In the genomic region with DNA sequence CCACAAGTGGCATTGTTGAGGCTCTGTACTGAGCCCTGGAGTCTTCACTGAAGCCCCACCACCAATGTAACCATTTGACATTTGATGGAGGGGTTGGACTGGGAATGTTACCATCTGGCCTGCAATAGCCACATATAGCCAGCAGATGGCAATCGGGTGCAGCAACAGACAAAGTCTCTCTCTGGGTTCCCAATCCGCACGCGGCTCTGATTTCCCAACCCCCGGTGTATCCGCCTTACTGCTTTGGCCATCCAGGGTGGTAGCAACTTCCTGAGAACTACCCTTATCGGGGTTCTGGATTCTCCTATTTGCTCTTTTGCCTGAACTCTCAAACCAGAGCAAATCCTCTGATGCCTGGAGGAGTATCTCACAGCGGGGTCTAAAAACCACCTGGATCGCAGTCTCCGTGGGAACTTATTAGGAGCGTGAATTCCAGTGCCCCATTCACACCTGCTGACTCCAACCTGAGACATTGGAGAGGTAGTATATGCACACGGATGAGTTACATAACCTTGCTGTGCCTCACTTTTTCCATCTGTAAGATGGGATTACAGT, we compare ENCODE assay signal across 8 cellular contexts. TPM values are rescaled to one million over a fixed set of nuclear protein-coding genes. Genes with fewer than 3 reads are reported as not detected.
A peak's percentile ranks its signal among the peaks of the same experiment; 100 is the strongest.
DNase-seq lines count a peak whose midpoint lies in the region; ATAC-seq, FAIRE-seq and TF ChIP-seq lines count a peak whose summit lies in the region.

No MANE protein-coding gene starts in this region.

- DNase-seq in AG08396 (ENCODE audit: low spot score) (peak; percentile 91), GM23338 (ENCODE audit: low spot score) (peak; percentile 97), NCI-H446 (lab: John Stamatoyannopoulos, UW) (peak; percentile 45 to 82), choroid plexus epithelial cell (ENCODE audit: low read depth) (peak; percentile 86), HepG2 (ENCODE audit: low spot score) (peak; percentile 63)
- peak; percentile 52 to 66 for DNase-seq in activated CD4-positive, alpha-beta T cell treated with anti-CD3 and anti-CD28 coated beads for 4 hours
- DNase-seq in stimulated activated CD4-positive, alpha-beta T cell treated with anti-CD3 and anti-CD28 coated beads, Interleukin-4, amount 100 ng/mL, for 48 hours (ENCODE audit: low read depth in 2 of 2) = peak; percentile 48 to 57

- peaks cover 58% of the 10 kb centered on the region for H3K4me1 Mint-ChIP-seq in GM23338

- peaks cover 19% of the 10 kb centered on the region for H3K27me3 Mint-ChIP-seq in GM23338 (ENCODE audit: insufficient read depth, low read depth, poor library complexity)

- intact Hi-C loops in HepG2 (cut with micrococcal nuclease; ENCODE audit: unreplicated experiment) = loop anchor here (1.0 kb wide), 1 partner anchor 130 kb away; no protein-coding TSS in a partner anchor

- peak; percentile 75 for TF ChIP-seq RAD21 in HepG2 (CRISPR knock-in tag; IDR thresholded peaks at IDR 0.05)

- H3K79me2 ChIP-seq in GM23338 (replicated peaks; ENCODE audit: insufficient read depth) (peaks cover 49% of the 10 kb centered on the region), HepG2 (ENCODE audit: insufficient read depth, low read length) (no peaks in the 10 kb centered on the region)

- H4K20me1 ChIP-seq in GM23338 (replicated peaks; ENCODE audit: insufficient read depth) = peaks cover 41% of the 10 kb centered on the region
- no peaks in the 10 kb centered on the region for H4K20me1 ChIP-seq in HepG2 (ENCODE audit: insufficient read depth, low read length)

- H3K36me3 ChIP-seq in GM23338 (ENCODE audit: insufficient read depth) (peaks cover 6% of the 10 kb centered on the region; the same call in 1 of the 2 replicates), HepG2 (replicated peaks in 1 of 2; ENCODE audit: control insufficient read depth in 1 of 2, insufficient read depth in 2 of 2, low read length in 2 of 2) (no peaks in the 10 kb centered on the region)

- H3K4me1 ChIP-seq in GM23338 (ENCODE audit: insufficient read depth) (peaks cover 22% of the 10 kb centered on the region), HepG2 (ENCODE audit: insufficient read depth, low read length) (no peaks in the 10 kb centered on the region)

- H3K27me3 ChIP-seq in GM23338 (ENCODE audit: insufficient read depth) (no peaks in the 10 kb centered on the region), HepG2 (ENCODE audit: control insufficient read depth in 1 of 2, insufficient read depth in 2 of 2, low read length in 2 of 2) (peaks cover 0 to 35% of the 10 kb centered on the region in 2 experiments; a peak in 2 of 5 replicates)

- no peaks in the 10 kb centered on the region for H3K9me2 ChIP-seq in GM23338 (ENCODE audit: insufficient read depth)

- no peak overlapping the region; the same call in none of the 2 replicates for H3K27ac ChIP-seq in GM23338 (ENCODE audit: low read depth)
- no peak overlapping the region for H3K27ac ChIP-seq in HepG2 (ENCODE audit: extremely low read length, insufficient read depth, low read length)

- WGBS in HepG2 (ENCODE audit: low lambda C conversion rate) = 46% methylated on average over 8 of the region's 12 CpGs

- TF ChIP-seq EP300 in HepG2 (IDR thresholded peaks at IDR 0.05; ENCODE audit: low read depth in 2 of 2, low read length in 2 of 2) (no peak), HepG2 (CRISPR knock-in tag; IDR thresholded peaks at IDR 0.05; ENCODE audit: borderline replicate concordance) (no peak)

- no TSS peak for BruUV-seq in HepG2 (replicated peaks; lab: Mats Ljungman, UMichigan)

- H3K9ac ChIP-seq in HepG2 (ENCODE audit: insufficient read depth, low read depth, low read length) = no peak overlapping the region

- CTCF ChIA-PET in HepG2 (lab: Yijun Ruan, JAX; ENCODE audit: low intra/inter-chr PET ratio, low total read pairs) = interaction anchor here (1.0 to 1.9 kb wide), 2 partner anchors 117 to 129 kb away, joined by 4 to 17 read pairs; no protein-coding TSS in a partner anchor

- H3F3A ChIP-seq in GM23338 (replicated peaks; ENCODE audit: low read depth) = peaks cover 39% of the 10 kb centered on the region

- H2AFZ ChIP-seq in GM23338 (no peak overlapping the region), HepG2 (ENCODE audit: low read length) (no peak overlapping the region)

- no peak overlapping the region for H3K4me3 Mint-ChIP-seq in GM23338

- FAIRE-seq in HepG2 (lab: Jason Lieb, UNC) = peak; percentile 83

- POLR2A ChIA-PET in HepG2 (lab: Yijun Ruan, JAX) = no interaction called here

- H3K4me2 ChIP-seq in GM23338 (peak overlapping the region; percentile 41; the same call in 1 of the 2 replicates), HepG2 (ENCODE audit: low read depth, low read length) (no peak overlapping the region)

- H3K9me3 Mint-ChIP-seq in GM23338 = no peaks in the 10 kb centered on the region

- H3K9me3 ChIP-seq in HepG2 (ENCODE audit: low read length) = no peaks in the 10 kb centered on the region

- ATAC-seq in GM23338 (peak; percentile 87), HepG2 (peak; percentile 85), GM21528 (IDR thresholded peaks at IDR 0.05; ENCODE audit: low FRiP score, unreplicated experiment) (no peak)

- in situ Hi-C loops in HepG2 (cut with HindIII; ENCODE audit: extremely low pct_ligation_motif_present, low pct_unique_long_range_greater_than_20kb) = loop anchor here (5.0 kb wide), 1 partner anchor 115 kb away; no protein-coding TSS in a partner anchor

- no peak for TF ChIP-seq POLR2A in HepG2 (IDR thresholded peaks at IDR 0.05; ENCODE audit: insufficient read depth in 1 of 2, low read depth in 2 of 2, low read length in 2 of 2)

- H3K27ac Mint-ChIP-seq in GM23338 = peak overlapping the region; percentile 83; the same call in 1 of the 2 replicates

- H3K36me3 Mint-ChIP-seq in GM23338 (ENCODE audit: low read depth) = peaks cover 53% of the 10 kb centered on the region

- H3K4me3 ChIP-seq in GM23338 (no peak overlapping the region), choroid plexus epithelial cell (ENCODE audit: low read depth, low read length) (no peak overlapping the region), HepG2 (replicated peaks in 1 of 3; ENCODE audit: insufficient read depth in 1 of 3, low read depth in 2 of 3, low read length in 3 of 3) (no peak overlapping the region)

- peak; percentile 91 to 94 for TF ChIP-seq CTCF in GM23338 (conservative IDR thresholded peaks at IDR 0.05; ENCODE audit: low read depth in 2 of 2)
- TF ChIP-seq CTCF in choroid plexus epithelial cell (conservative IDR thresholded peaks at IDR 0.05; ENCODE audit: low read depth, low read length) = peak; percentile 98
- peak; percentile 90 for TF ChIP-seq CTCF in HepG2 (CRISPR knock-in tag; IDR thresholded peaks at IDR 0.05)

TF ChIP-seq in HepG2, 621 proteins besides CTCF, POLR2A, EP300 and RAD21 (continues in another document):
- TF ChIP-seq ZNF30 (CRISPR knock-in tag; IDR thresholded peaks at IDR 0.05) = no peak

RNA-seq across cellular contexts. Expression of gene VRTN, which starts 14.2 kb away (rescaled TPM):
- 129 and 143 TPM in 2 replicates for total RNA-seq in GM23338 (2014; rRNA removed; shearing (Covaris generic))
- 63.9 and 68.5 TPM in 2 replicates for polyA plus RNA-seq in GM23338 (2016; fragmentation: Nextera tagmentation; extraction: Ambion mirVana)
- not detected in 2 replicates for total RNA-seq in HepG2 (2016; rRNA removed; fragmentation: Illumina TruSeq; extraction: Trizol)
- not detected in 2 replicates for total RNA-seq in HepG2 (2016; cell fraction: cytosol; rRNA removed; fragmentation: Illumina TruSeq; extraction: Trizol; ENCODE audit: low read depth)
- not detected in 2 replicates for total RNA-seq in HepG2 (2016; cell fraction: insoluble cytoplasmic fraction; rRNA removed; fragmentation: Illumina TruSeq; extraction: Trizol)
- not detected in 2 replicates for total RNA-seq in HepG2 (2016; cell fraction: membrane; rRNA removed; fragmentation: Illumina TruSeq; extraction: Trizol)
- total RNA-seq in HepG2 (2016; cell fraction: nucleus; rRNA removed; fragmentation: Illumina TruSeq; extraction: Trizol) = not detected in 2 replicates
- polyA plus RNA-seq in HepG2 (2011; rRNA removed) = not detected in 2 replicates
- polyA plus RNA-seq in HepG2 (2011; cell fraction: cytosol; rRNA removed) = not detected in 2 replicates
- polyA plus RNA-seq in HepG2 (2011; cell fraction: nucleus; rRNA removed) = not detected in 2 replicates
- not detected in 2 replicates for polyA plus RNA-seq in HepG2 (2012)
- polyA plus RNA-seq in HepG2 (2016; cell fraction: cytosol; fragmentation: Illumina TruSeq; extraction: Trizol; ENCODE audit: low read depth) = not detected in 2 replicates
- polyA plus RNA-seq in HepG2 (2016; cell fraction: insoluble cytoplasmic fraction; fragmentation: Illumina TruSeq; extraction: Trizol; ENCODE audit: low read depth) = not detected in 2 replicates
- polyA plus RNA-seq in HepG2 (2016; cell fraction: membrane; fragmentation: Illumina TruSeq; extraction: Trizol; ENCODE audit: low read depth) = not detected in 2 replicates
- polyA plus RNA-seq in HepG2 (2016; cell fraction: nucleus; fragmentation: Illumina TruSeq; extraction: Trizol; ENCODE audit: insufficient read depth, low read depth) = not detected in 2 replicates
- polyA minus RNA-seq in HepG2 (2011; rRNA and poly(A)+ RNA removed; ENCODE audit: low replicate concordance) = not detected in 2 replicates
- polyA minus RNA-seq in HepG2 (2011; cell fraction: cytosol; rRNA and poly(A)+ RNA removed) = not detected in 2 replicates
- polyA minus RNA-seq in HepG2 (2011; cell fraction: nucleus; rRNA and poly(A)+ RNA removed) = not detected in 2 replicates

RNA-seq across cellular contexts. Expression of gene ABCD4, which starts 59.7 kb away (rescaled TPM):
- total RNA-seq in GM23338 (2014; rRNA removed; shearing (Covaris generic)) = 56.6 and 73.1 TPM in 2 replicates
- polyA plus RNA-seq in GM23338 (2016; fragmentation: Nextera tagmentation; extraction: Ambion mirVana) (60.5 and 64.6 TPM in 2 replicates), HepG2 (2011; rRNA removed) (50.5 and 54.8 TPM in 2 replicates)
- 20.4 and 47.5 TPM in 2 replicates for total RNA-seq in HepG2 (2016; rRNA removed; fragmentation: Illumina TruSeq; extraction: Trizol)
- total RNA-seq in HepG2 (2016; cell fraction: cytosol; rRNA removed; fragmentation: Illumina TruSeq; extraction: Trizol; ENCODE audit: low read depth) = 28.8 and 29.9 TPM in 2 replicates
- total RNA-seq in HepG2 (2016; cell fraction: insoluble cytoplasmic fraction; rRNA removed; fragmentation: Illumina TruSeq; extraction: Trizol) = 18.8 and 49.0 TPM in 2 replicates
- total RNA-seq in HepG2 (2016; cell fraction: membrane; rRNA removed; fragmentation: Illumina TruSeq; extraction: Trizol) = 37.8 and 42.0 TPM in 2 replicates
- total RNA-seq in HepG2 (2016; cell fraction: nucleus; rRNA removed; fragmentation: Illumina TruSeq; extraction: Trizol) = 64.6 and 79.8 TPM in 2 replicates
- 23.5 and 24.1 TPM in 2 replicates for polyA plus RNA-seq in HepG2 (2011; cell fraction: cytosol; rRNA removed)
- polyA plus RNA-seq in HepG2 (2011; cell fraction: nucleus; rRNA removed) = 367 and 381 TPM in 2 replicates
- polyA plus RNA-seq in HepG2 (2012) = 59.8 and 65.6 TPM in 2 replicates
- 15.6 and 18.9 TPM in 2 replicates for polyA plus RNA-seq in HepG2 (2016; cell fraction: cytosol; fragmentation: Illumina TruSeq; extraction: Trizol; ENCODE audit: low read depth)
- polyA plus RNA-seq in HepG2 (2016; cell fraction: insoluble cytoplasmic fraction; fragmentation: Illumina TruSeq; extraction: Trizol; ENCODE audit: low read depth) = 17.4 and 22.9 TPM in 2 replicates
- polyA plus RNA-seq in HepG2 (2016; cell fraction: membrane; fragmentation: Illumina TruSeq; extraction: Trizol; ENCODE audit: low read depth) = 25.5 and 30.1 TPM in 2 replicates
- 170 and 201 TPM in 2 replicates for polyA plus RNA-seq in HepG2 (2016; cell fraction: nucleus; fragmentation: Illumina TruSeq; extraction: Trizol; ENCODE audit: insufficient read depth, low read depth)
- 46.5 and 77.5 TPM in 2 replicates for polyA minus RNA-seq in HepG2 (2011; rRNA and poly(A)+ RNA removed; ENCODE audit: low replicate concordance)
- 7.6 and 8.8 TPM in 2 replicates for polyA minus RNA-seq in HepG2 (2011; cell fraction: cytosol; rRNA and poly(A)+ RNA removed)
- 135 and 152 TPM in 2 replicates for polyA minus RNA-seq in HepG2 (2011; cell fraction: nucleus; rRNA and poly(A)+ RNA removed)

Comparison
In these comparisons a context has a peak if more than half of its experiments do, and no peak if none do; other contexts are left out.
1. RNA of gene VRTN, which starts 14.2 kb away (total RNA-seq): 129 to 143 TPM in GM23338; not detected in HepG2; every median in the first group is over 100 times any median in the second.
2. Peak in every context shown above with its lines, with median percentiles within 50 percentile points of each other: DNase-seq and CTCF ChIP-seq.